ENCODE assay signal across 9 cellular contexts in genomic region chr6:14711056-14711703, GRCh38.
DNase-seq lines count a peak whose midpoint lies in the region; ATAC-seq, FAIRE-seq and TF ChIP-seq lines count a peak whose summit lies in the region.
"Had no signal": no experiment of that assay in that cellular context is flagged by ENCODE, and none has a peak within 500 bp of the region (broad histone marks: within the 10 kb centered on the region; RNA-seq: fewer than 3 reads in every experiment).

No MANE protein-coding gene starts in this region.

- H3F3A ChIP-seq in PC-3 (ENCODE audit: low read length, unreplicated experiment), result no peaks in the 10 kb centered on the region

- no peaks in the 10 kb centered on the region for H3K36me3 Mint-ChIP-seq in activated naive CD8-positive, alpha-beta T cell treated with anti-CD3 and anti-CD28 coated beads, Interleukin-2, amount 10 ng/mL, durations not matched to agents 7 days and 5 days

- no peaks in the 10 kb centered on the region for H3K27me3 Mint-ChIP-seq in activated naive CD8-positive, alpha-beta T cell treated with anti-CD3 and anti-CD28 coated beads, Interleukin-2, amount 10 ng/mL, durations not matched to agents 7 days and 5 days

- peak overlapping the region; percentile 77 for H3K9ac ChIP-seq in PC-3 (ENCODE audit: low read length)

- no TSS peak for BruUV-seq in PC-3 (replicated peaks; lab: Mats Ljungman, UMichigan)

- H3K9me3 Mint-ChIP-seq in activated naive CD8-positive, alpha-beta T cell treated with anti-CD3 and anti-CD28 coated beads, Interleukin-2, amount 10 ng/mL, durations not matched to agents 7 days and 5 days, result peaks cover 3% of the 10 kb centered on the region

- H2AFZ ChIP-seq in PC-3 (ENCODE audit: low read length), result no peak overlapping the region

- peak; percentile 59 for DNase-seq in COLO829 (ENCODE audit: low spot score)
- DNase-seq in H54 (ENCODE audit: insufficient read length, low spot score), result peak; percentile 59
- peak; percentile 85 for DNase-seq in PC-3
- no peak for DNase-seq in activated naive CD8-positive, alpha-beta T cell treated with anti-CD3 and anti-CD28 coated beads, Interleukin-2, amount 10 ng/mL, durations not matched to agents 7 days and 5 days
- peak in 1 of 2 donors; percentile 54 for DNase-seq in left lung
- peak; percentile 56 for DNase-seq in superior temporal gyrus (ENCODE audit: extremely low spot score)
- no peak for DNase-seq in NCI-H1048 (lab: John Stamatoyannopoulos, UW)

- peak; percentile 79 for TF ChIP-seq CTCF in PC-3 (conservative IDR thresholded peaks at IDR 0.05; ENCODE audit: low read depth, low read length)
- peak; percentile 45 to 63 for TF ChIP-seq CTCF in left lung (IDR thresholded peaks at IDR 0.05)

- peaks cover 13% of the 10 kb centered on the region for H3K4me1 Mint-ChIP-seq in activated naive CD8-positive, alpha-beta T cell treated with anti-CD3 and anti-CD28 coated beads, Interleukin-2, amount 10 ng/mL, durations not matched to agents 7 days and 5 days

- CTCF ChIA-PET in PC-3 (lab: Charles Lee), result interaction anchor here (0.8 kb wide), 1 partner anchor 16 kb away, joined by 3 read pairs; no protein-coding TSS in a partner anchor

- no peak overlapping the region for H3K4me3 Mint-ChIP-seq in activated naive CD8-positive, alpha-beta T cell treated with anti-CD3 and anti-CD28 coated beads, Interleukin-2, amount 10 ng/mL, durations not matched to agents 7 days and 5 days

- H3K27ac ChIP-seq in PC-3 (ENCODE audit: low read length) (peak overlapping the region; percentile 92), left lung (peak overlapping the region in 1 of 2 donors; percentile 76)

- FAIRE-seq in H54 (lab: Jason Lieb, UNC), result peak; percentile 36
- FAIRE-seq: TTC549 had no signal

- H3K4me2 ChIP-seq in PC-3 (ENCODE audit: low read length), result peak overlapping the region; percentile 7; the same call in 1 of the 2 replicates

- H3K36me3 ChIP-seq in PC-3 (ENCODE audit: low read depth, low read length), result no peaks in the 10 kb centered on the region
- H3K36me3 ChIP-seq in left lung, result no peaks in the 10 kb centered on the region

- no peak for TF ChIP-seq POLR2A in H54 (IDR thresholded peaks at IDR 0.05; ENCODE audit: low read depth, low read length)

- no peaks in the 10 kb centered on the region for H3K9me3 ChIP-seq in PC-3 (ENCODE audit: low read length)
- no peaks in the 10 kb centered on the region for H3K9me3 ChIP-seq in left lung

- no peaks in the 10 kb centered on the region for H4K20me1 ChIP-seq in PC-3 (ENCODE audit: low read length)

- peak overlapping the region; percentile 62 for H3K27ac Mint-ChIP-seq in activated naive CD8-positive, alpha-beta T cell treated with anti-CD3 and anti-CD28 coated beads, Interleukin-2, amount 10 ng/mL, durations not matched to agents 7 days and 5 days

- intact Hi-C loops in PC-3 (cut with micrococcal nuclease) (no loop called here), left lung (cut with DNase I) (no loop called here)

- ATAC-seq in PC-3, result peak; percentile 52
- ATAC-seq in activated naive CD8-positive, alpha-beta T cell treated with anti-CD3 and anti-CD28 coated beads, Interleukin-2, amount 10 ng/mL, durations not matched to agents 7 days and 5 days (ENCODE audit: low read depth), result peak; percentile 97
- ATAC-seq in left lung, result peak; percentile 91
- no peak for ATAC-seq in HG02678 (IDR thresholded peaks at IDR 0.05; ENCODE audit: unreplicated experiment)

- H3K4me1 ChIP-seq in PC-3 (ENCODE audit: insufficient read depth, low read length), result peaks cover 67% of the 10 kb centered on the region
- peaks cover 0 to 34% of the 10 kb centered on the region in 2 donors for H3K4me1 ChIP-seq in left lung

- POLR2A ChIA-PET in PC-3 (lab: Charles Lee; ENCODE audit: unreplicated experiment), result interaction anchor here (0.5 kb wide), 1 partner anchor 689 kb away, joined by 3 read pairs; no protein-coding TSS in a partner anchor
- POLR2A ChIA-PET in activated naive CD8-positive, alpha-beta T cell treated with anti-CD3 and anti-CD28 coated beads, Interleukin-2, amount 10 ng/mL, durations not matched to agents 7 days and 5 days (lab: Charles Lee), result no interaction called here

- H3K4me3 ChIP-seq in PC-3 (ENCODE audit: low read length) (no peak overlapping the region), left lung (no peak overlapping the region)

- no peaks in the 10 kb centered on the region for H3K9me2 ChIP-seq in PC-3 (replicated peaks; ENCODE audit: low read length)

- no peaks in the 10 kb centered on the region for H3K79me2 ChIP-seq in PC-3 (ENCODE audit: low read length)

- no peaks in the 10 kb centered on the region for H3K27me3 ChIP-seq in PC-3 (ENCODE audit: low read length)
- no peaks in the 10 kb centered on the region for H3K27me3 ChIP-seq in left lung

Comparison
In these comparisons a context has a peak if more than half of its experiments do, and no peak if none do; other contexts are left out.
1. DNase-seq: peak in COLO829 (single experiment), H54 (single experiment), PC-3 (single experiment) and superior temporal gyrus (single experiment); none in activated naive CD8-positive, alpha-beta T cell treated with anti-CD3 and anti-CD28 coated beads, Interleukin-2, amount 10 ng/mL, durations not matched to agents 7 days and 5 days (single experiment) and NCI-H1048 (single experiment).